ENCODE assay signal across 1 cellular context in genomic region chr2:230929381-230930148, GRCh38.
TF ChIP-seq lines count a peak whose summit lies in the region.

No MANE protein-coding gene starts in this region.

TF ChIP-seq in HepG2, 621 proteins besides CTCF, POLR2A, EP300 and RAD21 (continued from another document):
- TF ChIP-seq SOX13 (IDR thresholded peaks at IDR 0.05) = no peak
- no peak for TF ChIP-seq SOX13 (CRISPR knock-in tag; conservative IDR thresholded peaks at IDR 0.05 in 1 of 2, IDR thresholded peaks at IDR 0.05 in 1 of 2)
- TF ChIP-seq SMC3 (IDR thresholded peaks at IDR 0.05; ENCODE audit: low read length) = 0 out of 2 replicates have a peak, but pooled peaks have one; percentile 22
- TF ChIP-seq MIER3 (CRISPR knock-in tag; IDR thresholded peaks at IDR 0.05; ENCODE audit: borderline replicate concordance) = no peak
